ENCODE assay signal across 8 cellular contexts in genomic region chr2:73233154-73233931, GRCh38. TPM values are rescaled to one million over a fixed set of nuclear protein-coding genes. Genes with fewer than 3 reads are reported as not detected.
A peak's percentile ranks its signal among the peaks of the same experiment; 100 is the strongest.
DNase-seq lines count a peak whose midpoint lies in the region; TF ChIP-seq lines count a peak whose summit lies in the region.

Gene PRADC1, minus strand, starts transcription at chr2:73233239. Its CDS starts 79 bp downstream, at chr2:73233160.

- TF ChIP-seq CTCF in fibroblast of the aortic adventitia (IDR thresholded peaks at IDR 0.05; ENCODE audit: insufficient read depth, low read length), result no peak
- TF ChIP-seq CTCF in nephron (IDR thresholded peaks at IDR 0.05; ENCODE audit: unreplicated experiment in 3 of 3), result no peak

- peak within 1 kb of the TSS; percentile 99 for H3K4me3 ChIP-seq in H7 (ENCODE audit: insufficient read depth, low read depth, low read length)
- H3K4me3 ChIP-seq in fibroblast of the aortic adventitia (ENCODE audit: low read depth, low read length), result peak within 1 kb of the TSS; percentile 93

- H3K27ac Mint-ChIP-seq in nephron, result peak within 1 kb of the TSS; percentile 94 to 99 (median 98)
- peak within 1 kb of the TSS; percentile 96 for H3K27ac Mint-ChIP-seq in stimulated activated naive CD8-positive, alpha-beta T cell treated with anti-CD3 and anti-CD28 coated beads, Interleukin-15, Interleukin-2, amounts not matched to agents 100 ng/mL and 50 ng/mL, for 24 hours

- H3K36me3 Mint-ChIP-seq in nephron (ENCODE audit: low read depth), result peaks cover 6% of the 10 kb centered on the region
- H3K36me3 Mint-ChIP-seq in stimulated activated naive CD8-positive, alpha-beta T cell treated with anti-CD3 and anti-CD28 coated beads, Interleukin-15, Interleukin-2, amounts not matched to agents 100 ng/mL and 50 ng/mL, for 24 hours (ENCODE audit: low read depth), result peaks cover 36% of the 10 kb centered on the region

- DNase-seq in ELF-1 (ENCODE audit: low read depth, low spot score) (peak; percentile 100), H7 (peak; percentile 99), M059J (ENCODE audit: low read depth) (peak; percentile 99), SHP77 (lab: John Stamatoyannopoulos, UW) (peak; percentile 99), fibroblast of the aortic adventitia (ENCODE audit: low read depth) (peak; percentile 100)
- DNase-seq in activated effector memory CD4-positive, alpha-beta T cell treated with anti-CD3 and anti-CD28 coated beads, Interleukin-2, amount 50 U/mL, for 16 hours, result peak; percentile 98

- H3K27me3 Mint-ChIP-seq in nephron (ENCODE audit: low read depth), result peaks cover 3% of the 10 kb centered on the region
- no peaks in the 10 kb centered on the region for H3K27me3 Mint-ChIP-seq in stimulated activated naive CD8-positive, alpha-beta T cell treated with anti-CD3 and anti-CD28 coated beads, Interleukin-15, Interleukin-2, amounts not matched to agents 100 ng/mL and 50 ng/mL, for 24 hours

- no peaks in the 10 kb centered on the region for H3K9me3 Mint-ChIP-seq in nephron
- H3K9me3 Mint-ChIP-seq in stimulated activated naive CD8-positive, alpha-beta T cell treated with anti-CD3 and anti-CD28 coated beads, Interleukin-15, Interleukin-2, amounts not matched to agents 100 ng/mL and 50 ng/mL, for 24 hours, result no peaks in the 10 kb centered on the region

- H3K4me3 Mint-ChIP-seq in nephron, result peak within 1 kb of the TSS; percentile 92 to 99 (median 97)
- H3K4me3 Mint-ChIP-seq in stimulated activated naive CD8-positive, alpha-beta T cell treated with anti-CD3 and anti-CD28 coated beads, Interleukin-15, Interleukin-2, amounts not matched to agents 100 ng/mL and 50 ng/mL, for 24 hours, result peak within 1 kb of the TSS; percentile 93

- no peaks in the 10 kb centered on the region for H3K36me3 ChIP-seq in H7 (replicated peaks; ENCODE audit: control insufficient read depth, insufficient read depth, low read length)

- no peaks in the 10 kb centered on the region for H3K27me3 ChIP-seq in H7 (ENCODE audit: control insufficient read depth, insufficient read depth, low read length)

- H3K4me1 Mint-ChIP-seq in nephron, result peaks cover 25% of the 10 kb centered on the region
- H3K4me1 Mint-ChIP-seq in stimulated activated naive CD8-positive, alpha-beta T cell treated with anti-CD3 and anti-CD28 coated beads, Interleukin-15, Interleukin-2, amounts not matched to agents 100 ng/mL and 50 ng/mL, for 24 hours (ENCODE audit: low read depth), result peaks cover 33% of the 10 kb centered on the region

RNA-seq across cellular contexts. Expression of gene PRADC1, which starts in this region (rescaled TPM):
- total RNA-seq in H7 (2014; rRNA removed; shearing (Covaris generic)), result 17.7 and 19.6 TPM in 2 replicates
- 32.3 and 35.3 TPM in 2 replicates for total RNA-seq in M059J (2014; rRNA removed; shearing (Covaris generic))
- 8.6 and 15.0 TPM in 2 replicates for total RNA-seq in fibroblast of the aortic adventitia (ENCODE audit: low replicate concordance)

Comparison
In these comparisons a context has a peak if more than half of its experiments do, and no peak if none do; other contexts are left out.
1. Peak in every context shown above with its lines: DNase-seq and H3K4me3 ChIP-seq.